ENCODE assay signal across 10 cellular contexts in the genomic region with DNA sequence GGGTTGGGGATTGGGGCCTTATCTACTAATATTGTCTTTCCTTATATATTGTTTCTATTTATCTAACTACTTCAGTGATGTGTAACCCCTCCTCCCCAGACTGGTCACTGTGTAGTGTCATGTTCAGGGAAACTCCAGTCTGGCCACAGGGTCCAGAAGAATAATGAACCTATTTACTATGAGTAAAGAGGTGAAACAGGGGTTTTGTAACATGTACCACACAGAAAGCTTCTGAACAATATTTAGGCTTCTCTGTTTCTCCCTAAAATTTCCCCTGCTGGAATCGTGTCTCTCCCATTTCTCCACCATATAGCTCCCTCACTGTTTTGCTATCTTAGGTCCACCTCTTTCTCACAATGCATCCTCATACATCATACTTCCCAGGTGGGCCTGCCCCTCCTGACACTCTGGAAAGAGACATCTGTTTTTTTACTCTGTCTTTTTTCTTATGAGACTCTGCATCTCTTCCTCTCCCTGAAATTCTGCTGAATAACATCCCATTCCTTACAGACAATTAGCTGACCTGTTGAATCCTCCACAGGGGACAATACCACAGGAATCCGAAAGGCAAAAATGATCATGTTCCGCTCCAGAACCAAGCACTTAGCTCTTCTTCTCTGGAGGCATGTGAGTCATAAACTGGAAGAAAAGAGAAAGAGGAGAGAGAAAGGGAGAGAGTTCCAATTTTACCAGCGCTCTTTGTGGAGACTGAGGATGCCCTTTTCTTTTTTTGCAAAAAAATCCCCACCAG.
DNase-seq lines count a peak whose midpoint lies in the region; ATAC-seq and TF ChIP-seq lines count a peak whose summit lies in the region.
"Had no signal": no experiment of that assay in that cellular context is flagged by ENCODE, and none has a peak within 500 bp of the region (broad histone marks: within the 10 kb centered on the region; RNA-seq: fewer than 3 reads in every experiment).

No MANE protein-coding gene starts in this region.

- TF ChIP-seq POLR2A in ovary (IDR thresholded peaks at IDR 0.05): no peak

- no peak overlapping the region for H3K27ac ChIP-seq in RWPE1
- H3K27ac ChIP-seq in upper lobe of right lung: no peak overlapping the region
- no peak overlapping the region for H3K27ac ChIP-seq in ovary
- H3K27ac ChIP-seq: upper lobe of left lung had no signal

- WGBS in ovary, 3 donors: 75 to 92% (median 91%) methylated on average over 4 of the region's 4 CpGs

- H3K4me1 ChIP-seq in upper lobe of right lung (no peaks in the 10 kb centered on the region), ovary (ENCODE audit: insufficient read depth) (peaks cover 4% of the 10 kb centered on the region)
- H3K4me1 ChIP-seq: upper lobe of left lung had no signal

- DNase-seq in ACHN (peak; percentile 33), astrocyte of the spinal cord (ENCODE audit: low read depth, low spot score) (peak; percentile 93), retina (no peak), RWPE1 (ENCODE audit: low spot score) (no peak), upper lobe of right lung (no peak), ovary (no peak)
- DNase-seq: activated CD4-positive, alpha-beta T cell treated with anti-CD3 and anti-CD28 coated beads, Interleukin-2, amount 10 ng/mL, durations not matched to agents 24 days and 14 days; upper lobe of left lung had no signal

- in situ Hi-C loops in ACHN (cut with HindIII; ENCODE audit: low pct_ligation_motif_present, low pct_unique_long_range_greater_than_20kb, low sequenced_read_pairs) (no loop called here), astrocyte of the spinal cord (cut with HindIII; ENCODE audit: low sequenced_read_pairs) (no loop called here)

- no peaks in the 10 kb centered on the region for H3K27me3 ChIP-seq in upper lobe of right lung
- no peaks in the 10 kb centered on the region for H3K27me3 ChIP-seq in ovary
- H3K27me3 ChIP-seq: upper lobe of left lung had no signal

- CTCF ChIA-PET in RWPE1 (lab: Yijun Ruan, JAX): interaction anchor here (0.6 to 0.7 kb wide), 2 partner anchors 1288 to 1327 kb away, joined by 4 to 7 read pairs; no protein-coding TSS in a partner anchor

- no peak for TF ChIP-seq EP300 in ovary (IDR thresholded peaks at IDR 0.05)

- no peak for TF ChIP-seq CTCF in astrocyte of the spinal cord (IDR thresholded peaks at IDR 0.05; ENCODE audit: low read depth, low read length)
- no peak for TF ChIP-seq CTCF in RWPE1 (conservative IDR thresholded peaks at IDR 0.05; ENCODE audit: low read depth)
- TF ChIP-seq CTCF in upper lobe of right lung (IDR thresholded peaks at IDR 0.05): no peak
- no peak for TF ChIP-seq CTCF in ovary (IDR thresholded peaks at IDR 0.05)

- intact Hi-C loops in upper lobe of right lung (cut with DNase I) (no loop called here), ovary (cut with DNase I) (no loop called here)

- H3K4me3 ChIP-seq in astrocyte of the spinal cord (ENCODE audit: low read depth, low read length) (no peak overlapping the region), upper lobe of right lung (no peak overlapping the region), ovary (no peak overlapping the region)
- H3K4me3 ChIP-seq: upper lobe of left lung had no signal

- no peaks in the 10 kb centered on the region for H3K36me3 ChIP-seq in upper lobe of right lung
- H3K36me3 ChIP-seq in ovary: no peaks in the 10 kb centered on the region
- H3K36me3 ChIP-seq: upper lobe of left lung had no signal

- peak; percentile 91 for ATAC-seq in GM19397 (IDR thresholded peaks at IDR 0.05; ENCODE audit: unreplicated experiment)
- ATAC-seq in HG03039 (IDR thresholded peaks at IDR 0.05; ENCODE audit: unreplicated experiment): peak; percentile 93
- no peak for ATAC-seq in upper lobe of right lung

- H3K9me3 ChIP-seq in upper lobe of right lung (no peaks in the 10 kb centered on the region), ovary (no peaks in the 10 kb centered on the region)
- H3K9me3 ChIP-seq: upper lobe of left lung had no signal

- POLR2A ChIA-PET in RWPE1 (lab: Yijun Ruan, JAX; ENCODE audit: low non-redundant PET): no interaction called here

Comparison
In these comparisons a context has a peak if more than half of its experiments do, and no peak if none do; other contexts are left out.
1. DNase-seq: peak in ACHN (single experiment) and astrocyte of the spinal cord (single experiment); none in retina (single experiment), RWPE1 (single experiment), upper lobe of right lung (single experiment) and ovary (0 of 5).